Comparison of ENCODE assay signal across 10 cellular contexts in the genomic region with DNA sequence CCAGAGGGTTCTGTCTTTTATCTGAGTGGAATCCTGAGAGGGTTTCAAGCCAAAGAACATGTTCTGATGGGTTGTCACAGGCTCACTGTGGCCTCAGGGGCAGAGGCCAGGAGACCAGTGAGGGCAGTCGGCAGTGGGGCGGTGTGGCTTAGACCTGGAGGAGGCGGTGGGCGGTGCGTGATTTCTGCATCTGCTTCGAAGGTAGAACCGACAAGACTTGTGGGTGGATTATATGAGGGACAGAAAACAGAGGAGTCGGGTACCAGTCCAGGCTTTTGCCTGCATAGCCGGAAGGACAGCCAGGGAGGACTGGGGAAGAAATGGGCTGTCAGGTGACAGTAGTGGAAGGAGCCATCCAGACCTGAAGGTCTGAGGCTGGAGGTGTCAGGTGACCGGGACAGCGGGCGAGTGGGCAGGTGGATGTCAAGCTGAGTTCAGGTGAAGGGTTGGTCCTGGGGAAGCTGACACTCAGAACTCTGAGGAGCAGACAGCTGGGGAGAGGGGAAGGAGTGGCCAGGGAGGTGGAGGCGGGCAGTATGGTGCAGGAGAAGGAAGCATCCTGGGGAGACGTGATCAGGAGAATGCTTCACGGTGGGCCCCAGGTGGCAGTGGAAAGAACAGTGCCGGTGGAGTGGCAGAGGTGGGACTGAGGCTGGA. TPM values are rescaled to one million over a fixed set of nuclear protein-coding genes. Genes with fewer than 3 reads are reported as not detected.
DNase-seq lines count a peak whose midpoint lies in the region; ATAC-seq, FAIRE-seq and TF ChIP-seq lines count a peak whose summit lies in the region.
"Had no signal": no experiment of that assay in that cellular context is flagged by ENCODE, and none has a peak within 500 bp of the region (broad histone marks: within the 10 kb centered on the region; RNA-seq: fewer than 3 reads in every experiment).

No MANE protein-coding gene starts in this region.

- peak overlapping the region; percentile 76 for H3K27ac Mint-ChIP-seq in CD4-positive, alpha-beta T cell
- no peak overlapping the region for H3K27ac Mint-ChIP-seq in astrocyte (ENCODE audit: unreplicated experiment)
- peak overlapping the region in 9 of 10 donors; percentile 55 to 93 (median 71) for H3K27ac Mint-ChIP-seq in naive thymus-derived CD8-positive, alpha-beta T cell

- H3K9me3 ChIP-seq in CD4-positive, alpha-beta T cell (ENCODE audit: control insufficient read depth, low read length), result no peaks in the 10 kb centered on the region
- no peaks in the 10 kb centered on the region for H3K9me3 ChIP-seq in HEK293 (ENCODE audit: control insufficient read depth, insufficient read depth, low read depth, low read length)
- H3K9me3 ChIP-seq in astrocyte (ENCODE audit: insufficient read depth, low read depth, low read length), result no peaks in the 10 kb centered on the region

- intact Hi-C loops in CD4-positive, alpha-beta T cell (cut with DNase I, micrococcal nuclease), result no loop called here

- in situ Hi-C loops in KBM-7 (cut with MboI; ENCODE audit: low pct_unique_long_range_greater_than_20kb, low sequenced_read_pairs), result no loop called here

- CTCF ChIA-PET in CD4-positive, alpha-beta T cell (lab: Charles Lee), result no interaction called here
- CTCF ChIA-PET in HEK293 (lab: Yijun Ruan, JAX), result no interaction called here

- H3K4me2 ChIP-seq in astrocyte (ENCODE audit: low read length), result no peak overlapping the region

- no peak for ATAC-seq in CD4-positive, alpha-beta T cell (ENCODE audit: poor library complexity)
- no peak for ATAC-seq in naive thymus-derived CD8-positive, alpha-beta T cell
- ATAC-seq in GM18519 (IDR thresholded peaks at IDR 0.05; ENCODE audit: low FRiP score, unreplicated experiment) (no peak), HG03108 (IDR thresholded peaks at IDR 0.05; ENCODE audit: unreplicated experiment) (no peak)
- ATAC-seq: PC-3 had no signal

- peaks cover 28% of the 10 kb centered on the region for H3K79me2 ChIP-seq in astrocyte (ENCODE audit: insufficient read depth, low read length)

- H2AFZ ChIP-seq in astrocyte (ENCODE audit: low read depth, low read length), result no peak overlapping the region

- H3K27me3 ChIP-seq in CD4-positive, alpha-beta T cell (ENCODE audit: control insufficient read depth, insufficient read depth, low read length), result no peaks in the 10 kb centered on the region
- H3K27me3 ChIP-seq in astrocyte (ENCODE audit: insufficient read depth, low read length), result no peaks in the 10 kb centered on the region

- POLR2A ChIA-PET in CD4-positive, alpha-beta T cell (lab: Charles Lee), result interaction anchor here (0.6 kb wide), 1 partner anchor 33 kb away, joined by 4 read pairs; no protein-coding TSS in a partner anchor
- POLR2A ChIA-PET in HEK293 (lab: Yijun Ruan, JAX), result no interaction called here
- POLR2A ChIA-PET in naive thymus-derived CD8-positive, alpha-beta T cell (lab: Charles Lee), result interaction anchor here (0.6 to 2.7 kb wide), 2 partner anchors 28 to 130 kb away, joined by 3 to 20 read pairs; a partner anchor contains a TSS

- H3K4me1 Mint-ChIP-seq in CD4-positive, alpha-beta T cell (ENCODE audit: low read depth), result peaks cover 37% of the 10 kb centered on the region
- peaks cover 10% of the 10 kb centered on the region for H3K4me1 Mint-ChIP-seq in astrocyte (ENCODE audit: low read depth, unreplicated experiment)
- H3K4me1 Mint-ChIP-seq in naive thymus-derived CD8-positive, alpha-beta T cell, result peaks cover 35 to 45% (median 39%) of the 10 kb centered on the region in 4 donors

- DNase-seq in CD4-positive, alpha-beta T cell, result no peak
- DNase-seq in astrocyte (ENCODE audit: low read depth) (no peak), NCI-H446 treated with DMSO at 0.1 percent for 48 hours (lab: John Stamatoyannopoulos, UW) (no peak), KBM-7 (no peak)
- no peak for DNase-seq in naive thymus-derived CD8-positive, alpha-beta T cell
- DNase-seq: PC-3 had no signal

- H3K4me1 ChIP-seq in HEK293 (ENCODE audit: control insufficient read depth, insufficient read depth, low read length), result peaks cover 5% of the 10 kb centered on the region; the same call in 1 of the 2 replicates
- H3K4me1 ChIP-seq in astrocyte (ENCODE audit: insufficient read depth, low read length), result peaks cover 22% of the 10 kb centered on the region

- peaks cover 24% of the 10 kb centered on the region for H4K20me1 ChIP-seq in astrocyte (ENCODE audit: insufficient read depth, low read length)

- H3K4me3 Mint-ChIP-seq in CD4-positive, alpha-beta T cell, result peak overlapping the region; percentile 62
- H3K4me3 Mint-ChIP-seq in astrocyte (ENCODE audit: unreplicated experiment), result peak overlapping the region; percentile 42
- H3K4me3 Mint-ChIP-seq in naive thymus-derived CD8-positive, alpha-beta T cell, result peak overlapping the region in 9 of 10 donors; percentile 20 to 93 (median 81)

- no peak for TF ChIP-seq CTCF in CD4-positive, alpha-beta T cell (IDR thresholded peaks at IDR 0.05)
- TF ChIP-seq CTCF in HEK293 (tag by site-specific recombination; IDR thresholded peaks at IDR 0.05), result no peak
- no peak for TF ChIP-seq CTCF in astrocyte (IDR thresholded peaks at IDR 0.05; ENCODE audit: insufficient read depth, low read depth, low read length)

- no peak overlapping the region for H3K27ac ChIP-seq in CD4-positive, alpha-beta T cell (ENCODE audit: low read depth, low read length)
- H3K27ac ChIP-seq in HEK293 (ENCODE audit: extremely low read depth, low read depth, low read length) (no peak overlapping the region), astrocyte (ENCODE audit: low read depth, low read length) (no peak overlapping the region)

- H3K9ac ChIP-seq in astrocyte (ENCODE audit: low read length), result no peak overlapping the region

- no peak for FAIRE-seq in astrocyte (lab: Jason Lieb, UNC)
- FAIRE-seq: keratinocyte had no signal

- H3K9me3 Mint-ChIP-seq in CD4-positive, alpha-beta T cell, result no peaks in the 10 kb centered on the region
- H3K9me3 Mint-ChIP-seq in astrocyte (ENCODE audit: unreplicated experiment), result no peaks in the 10 kb centered on the region
- H3K9me3 Mint-ChIP-seq in naive thymus-derived CD8-positive, alpha-beta T cell, result no peaks in the 10 kb centered on the region

- H3K4me3 ChIP-seq in HEK293 (ENCODE audit: low read depth, low read length) (no peak overlapping the region), astrocyte (ENCODE audit: insufficient read depth, low read depth, low read length) (no peak overlapping the region)

- peaks cover 0 to 20% of the 10 kb centered on the region in 2 experiments; a peak in 2 of 3 replicates for H3K36me3 ChIP-seq in HEK293 (ENCODE audit: control insufficient read depth in 2 of 2, insufficient read depth in 1 of 2, low read length in 2 of 2)
- no peaks in the 10 kb centered on the region for H3K36me3 ChIP-seq in astrocyte (ENCODE audit: insufficient read depth, low read length)

- H3K36me3 Mint-ChIP-seq in CD4-positive, alpha-beta T cell (ENCODE audit: low read depth), result peaks cover 5% of the 10 kb centered on the region
- peaks cover 21% of the 10 kb centered on the region for H3K36me3 Mint-ChIP-seq in astrocyte (ENCODE audit: low read depth, unreplicated experiment)
- peaks cover 0 to 2% (median 0%) of the 10 kb centered on the region in 3 donors for H3K36me3 Mint-ChIP-seq in naive thymus-derived CD8-positive, alpha-beta T cell

- H3K27me3 Mint-ChIP-seq in CD4-positive, alpha-beta T cell, result no peaks in the 10 kb centered on the region
- no peaks in the 10 kb centered on the region for H3K27me3 Mint-ChIP-seq in astrocyte (ENCODE audit: low read depth, unreplicated experiment)
- H3K27me3 Mint-ChIP-seq in naive thymus-derived CD8-positive, alpha-beta T cell, result no peaks in the 10 kb centered on the region

TF ChIP-seq in HEK293, 187 proteins besides CTCF, POLR2A, EP300 and RAD21:
- TF ChIP-seq EGR2 (tag by site-specific recombination; IDR thresholded peaks at IDR 0.05; ENCODE audit: low read depth), result peak; percentile 84
- no peak for TF ChIP-seq ZNF416 (tag by site-specific recombination; IDR thresholded peaks at IDR 0.05)
- peak; percentile 54 for TF ChIP-seq ZFHX2 (tag by site-specific recombination; conservative IDR thresholded peaks at IDR 0.05)

RNA-seq across cellular contexts. Expression of a gene that starts 3.1 kb away (rescaled TPM):
- total RNA-seq in CD4-positive, alpha-beta T cell, result 10 to 100 TPM; 14.7 to 17.7 TPM
- total RNA-seq in astrocyte, result 112 and 126 TPM in 2 replicates
- 10 to 100 TPM; 15.8 to 19.1 TPM for total RNA-seq in naive thymus-derived CD8-positive, alpha-beta T cell
- polyA plus RNA-seq in naive thymus-derived CD8-positive, alpha-beta T cell, result 1 to 10 TPM in 2 of 3 donors, under 1 TPM in 1; 0.60 to 2.9 (median 1.0) TPM

RNA-seq across cellular contexts. Expression of a gene that starts 15.3 kb away (rescaled TPM):
- under 1 TPM; 0.11 to 0.17 TPM for total RNA-seq in CD4-positive, alpha-beta T cell
- not detected in 2 replicates for total RNA-seq in astrocyte
- not detected for total RNA-seq in naive thymus-derived CD8-positive, alpha-beta T cell
- under 1 TPM in 1 of 3 donors, not detected in 2; 0.05 TPM for polyA plus RNA-seq in naive thymus-derived CD8-positive, alpha-beta T cell
- total RNA-seq: PC-3 had no signal

RNA-seq across cellular contexts. Expression of a gene that starts 22.9 kb away (rescaled TPM):
- total RNA-seq in CD4-positive, alpha-beta T cell, result 10 to 100 TPM; 95.7 to 97.0 TPM
- 56.7 and 70.4 TPM in 2 replicates for total RNA-seq in astrocyte
- 100 to 1,000 TPM in 1 of 2 experiments, 10 to 100 TPM in 1; 92.4 to 101 TPM for total RNA-seq in naive thymus-derived CD8-positive, alpha-beta T cell
- polyA plus RNA-seq in naive thymus-derived CD8-positive, alpha-beta T cell, result 10 to 100 TPM; 63.6 to 76.5 (median 74.0) TPM

RNA-seq across cellular contexts. Expression of a gene that starts 28.2 kb away (rescaled TPM):
- total RNA-seq in CD4-positive, alpha-beta T cell, result 10 to 100 TPM; 51.1 to 53.1 TPM
- 91.0 and 94.4 TPM in 2 replicates for total RNA-seq in astrocyte
- 10 to 100 TPM; 78.2 to 80.3 TPM for total RNA-seq in naive thymus-derived CD8-positive, alpha-beta T cell
- 100 to 1,000 TPM in 1 of 3 donors, 10 to 100 TPM in 2; 66.9 to 118 (median 91.4) TPM for polyA plus RNA-seq in naive thymus-derived CD8-positive, alpha-beta T cell

RNA-seq across cellular contexts. Expression of a gene that starts 38.6 kb away (rescaled TPM):
- 10 to 100 TPM; 55.8 to 59.1 TPM for total RNA-seq in CD4-positive, alpha-beta T cell
- total RNA-seq in astrocyte, result 55.1 and 68.8 TPM in 2 replicates
- total RNA-seq in naive thymus-derived CD8-positive, alpha-beta T cell, result 10 to 100 TPM; 37.9 to 45.4 TPM
- polyA plus RNA-seq in naive thymus-derived CD8-positive, alpha-beta T cell, result 10 to 100 TPM; 26.8 to 27.9 (median 26.9) TPM
